In the genomic region with DNA sequence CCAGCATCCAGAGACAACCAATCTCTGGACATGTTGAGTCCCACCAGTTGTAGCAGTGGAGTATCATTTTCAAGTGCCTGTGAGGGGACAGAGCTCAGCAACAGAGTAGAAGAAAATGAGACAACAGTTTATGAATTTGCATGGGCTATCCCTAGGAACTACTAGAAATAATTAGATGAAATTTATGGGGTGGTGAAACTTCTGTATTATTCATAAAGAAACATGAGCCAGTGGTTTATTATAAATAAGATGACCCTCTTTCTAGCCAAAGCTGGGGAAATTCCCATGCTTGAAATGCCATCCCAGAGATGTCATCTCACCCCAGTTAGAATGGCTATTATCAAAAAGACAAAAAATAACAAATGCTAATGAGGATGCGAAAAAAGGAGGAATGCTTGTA, we compare ENCODE assay signal across 22 cellular contexts. TPM values are rescaled to one million over a fixed set of nuclear protein-coding genes. Genes with fewer than 3 reads are reported as not detected.
DNase-seq lines count a peak whose midpoint lies in the region; ATAC-seq and TF ChIP-seq lines count a peak whose summit lies in the region.
"Had no signal": no experiment of that assay in that cellular context is flagged by ENCODE, and none has a peak within 500 bp of the region (broad histone marks: within the 10 kb centered on the region; RNA-seq: fewer than 3 reads in every experiment).

No MANE protein-coding gene starts in this region.

- no peak overlapping the region for H3K4me3 Mint-ChIP-seq in CD8-positive, alpha-beta T cell
- H3K4me3 Mint-ChIP-seq: CD4-positive, alpha-beta memory T cell; H9 had no signal

- intact Hi-C loops in CD8-positive, alpha-beta T cell (cut with DNase I, micrococcal nuclease): no loop called here

- H3K4me1 ChIP-seq in CD8-positive, alpha-beta T cell (ENCODE audit: insufficient read depth, low read length): no peaks in the 10 kb centered on the region
- H3K4me1 ChIP-seq: A549; BLaER1 treated with 17β-estradiol and CSF1 and Interleukin-3, amounts not matched to agents 10 nM and 100 nM had no signal

- H3K4me3 ChIP-seq in AG10803 (ENCODE audit: low read length) (no peak overlapping the region), foreskin fibroblast (ENCODE audit: low read depth in 1 of 2, low read length in 2 of 2) (no peak overlapping the region)
- H3K4me3 ChIP-seq in CD8-positive, alpha-beta T cell (ENCODE audit: low read depth, low read length): no peak overlapping the region
- H3K4me3 ChIP-seq: A549; BLaER1 treated with 17β-estradiol and CSF1 and Interleukin-3, amounts not matched to agents 10 nM and 100 nM had no signal

- no peaks in the 10 kb centered on the region for H3K36me3 Mint-ChIP-seq in CD8-positive, alpha-beta T cell
- H3K36me3 Mint-ChIP-seq: CD4-positive, alpha-beta memory T cell had no signal

- no peaks in the 10 kb centered on the region for H3K9me3 Mint-ChIP-seq in CD8-positive, alpha-beta T cell
- H3K9me3 Mint-ChIP-seq: H9 had no signal

- TF ChIP-seq CTCF in AG10803 (conservative IDR thresholded peaks at IDR 0.05; ENCODE audit: low read length) (no peak), foreskin fibroblast (IDR thresholded peaks at IDR 0.05; ENCODE audit: low read depth, low read length) (no peak)
- TF ChIP-seq CTCF in CD8-positive, alpha-beta T cell (IDR thresholded peaks at IDR 0.05): no peak

- peak; percentile 66 for DNase-seq in AG10803 (ENCODE audit: low read depth)
- DNase-seq in GM04503 (ENCODE audit: low read depth): peak; percentile 59
- DNase-seq in M059J (ENCODE audit: low read depth): peak; percentile 50
- peak; percentile 30 to 37 for DNase-seq in foreskin fibroblast
- DNase-seq in T-helper 1 cell: no peak
- DNase-seq in NCI-H128 (lab: John Stamatoyannopoulos, UW; ENCODE audit: unreplicated experiment): no peak
- no peak for DNase-seq in CD8-positive, alpha-beta T cell
- DNase-seq in left lobe of liver (ENCODE audit: low spot score): no peak
- DNase-seq: CD4-positive, alpha-beta memory T cell; DMS153; GDM1; H9; NCI-H1417; NCI-H187; NCI-H446 treated with DMSO at 0.1 percent for 48 hours; NCI-H526 treated with DMSO at 0.1 percent for 48 hours; PC-3; Right ventricle myocardium superior had no signal

- H3K27me3 Mint-ChIP-seq in CD8-positive, alpha-beta T cell (ENCODE audit: low read depth): no peaks in the 10 kb centered on the region
- H3K27me3 Mint-ChIP-seq: CD4-positive, alpha-beta memory T cell had no signal

- H3K9me3 ChIP-seq in CD8-positive, alpha-beta T cell (ENCODE audit: low read length): no peaks in the 10 kb centered on the region
- H3K9me3 ChIP-seq: A549; BLaER1 treated with 17β-estradiol and CSF1 and Interleukin-3, amounts not matched to agents 10 nM and 100 nM had no signal

- H3K4me1 Mint-ChIP-seq in CD8-positive, alpha-beta T cell (ENCODE audit: low read depth): no peaks in the 10 kb centered on the region
- H3K4me1 Mint-ChIP-seq: CD4-positive, alpha-beta memory T cell; H9 had no signal

- CTCF ChIA-PET in CD8-positive, alpha-beta T cell (lab: Charles Lee): no interaction called here

- no peaks in the 10 kb centered on the region for H3K27me3 ChIP-seq in CD8-positive, alpha-beta T cell (ENCODE audit: insufficient read depth, low read length)
- H3K27me3 ChIP-seq: BLaER1 treated with 17β-estradiol and CSF1 and Interleukin-3, amounts not matched to agents 10 nM and 100 nM had no signal

- H3K27ac Mint-ChIP-seq in CD8-positive, alpha-beta T cell: no peak overlapping the region
- H3K27ac Mint-ChIP-seq: CD4-positive, alpha-beta memory T cell; H9 had no signal

- no peak overlapping the region for H3K27ac ChIP-seq in CD8-positive, alpha-beta T cell (ENCODE audit: low read depth, low read length)
- H3K27ac ChIP-seq: A549; BLaER1 treated with 17β-estradiol and CSF1 and Interleukin-3, amounts not matched to agents 10 nM and 100 nM; KMS-11 had no signal

- H3K36me3 ChIP-seq in CD8-positive, alpha-beta T cell (ENCODE audit: insufficient read depth, low read length): no peaks in the 10 kb centered on the region
- H3K36me3 ChIP-seq: BLaER1 treated with 17β-estradiol and CSF1 and Interleukin-3, amounts not matched to agents 10 nM and 100 nM had no signal

- no peak for ATAC-seq in CD8-positive, alpha-beta T cell
- no peak for ATAC-seq in left lobe of liver
- ATAC-seq: A549, PC-3 had no signal

- POLR2A ChIA-PET in CD8-positive, alpha-beta T cell (lab: Charles Lee): no interaction called here

RNA-seq across cellular contexts. Expression of gene ITGB8, which starts 55.1 kb away (rescaled TPM):
- 18.4 and 24.3 TPM in 2 replicates for total RNA-seq in M059J (2014; rRNA removed; shearing (Covaris generic))
- total RNA-seq in CD8-positive, alpha-beta T cell: not detected
- total RNA-seq in left lobe of liver: 1.3 TPM

RNA-seq across cellular contexts. Expression of gene MACC1, which starts 58.5 kb away (rescaled TPM):
- total RNA-seq in M059J (2014; rRNA removed; shearing (Covaris generic)): 0.07 and 0.15 TPM in 2 replicates
- under 1 TPM; 0.06 to 0.14 TPM for total RNA-seq in CD8-positive, alpha-beta T cell
- 0.38 TPM for total RNA-seq in left lobe of liver
- total RNA-seq: HT1080 had no signal

Comparison
In these comparisons a context has a peak if more than half of its experiments do, and no peak if none do; other contexts are left out.
1. DNase-seq: peak in AG10803 (single experiment), GM04503 (single experiment), M059J (single experiment) and foreskin fibroblast (2 of 2); none in T-helper 1 cell (0 of 5), NCI-H128 (single experiment), CD8-positive, alpha-beta T cell (0 of 7) and left lobe of liver (single experiment).